Comparison of ENCODE assay signal across 12 cellular contexts in genomic region chr3:15974647-15975046, GRCh38.
DNase-seq lines count a peak whose midpoint lies in the region; ATAC-seq and TF ChIP-seq lines count a peak whose summit lies in the region.
"Had no signal": no experiment of that assay in that cellular context is flagged by ENCODE, and none has a peak within 500 bp of the region (broad histone marks: within the 10 kb centered on the region; RNA-seq: fewer than 3 reads in every experiment).

No MANE protein-coding gene starts in this region.

- DNase-seq in HL-60 (ENCODE audit: low read depth in 1 of 2, low spot score in 1 of 2) = peak in 1 of 2 experiments; percentile 84
- peak; percentile 44 for DNase-seq in SKM-1 (lab: John Stamatoyannopoulos, UW; ENCODE audit: unreplicated experiment)
- peak; percentile 43 for DNase-seq in iPS DF 6.9 (ENCODE audit: low read depth, low spot score)
- no peak for DNase-seq in NCI-H187 (lab: John Stamatoyannopoulos, UW)
- DNase-seq in Right ventricle myocardium inferior (ENCODE audit: missing footprints) = no peak
- no peak for DNase-seq in NCI-H748 treated with DMSO at 0.1 percent for 48 hours (lab: John Stamatoyannopoulos, UW)
- DNase-seq: cortex of kidney; naive thymus-derived CD4-positive, alpha-beta T cell; NCI-H446 treated with DMSO at 0.1 percent for 48 hours had no signal

- WGBS in iPS DF 6.9 (ENCODE audit: insufficient coverage, insufficient read length) = no CpG with 5 or more reads among the region's 6 CpGs

- H3K36me3 ChIP-seq in DOHH2 (ENCODE audit: control insufficient read depth, low read length) (no peaks in the 10 kb centered on the region), iPS DF 6.9 (ENCODE audit: control insufficient read depth, insufficient read depth, low read length) (no peaks in the 10 kb centered on the region)

- H3K4me1 ChIP-seq in DOHH2 (ENCODE audit: control insufficient read depth, low read length) = no peaks in the 10 kb centered on the region
- H3K4me1 ChIP-seq in iPS DF 6.9 (ENCODE audit: control insufficient read depth, insufficient read depth, low read length) = no peaks in the 10 kb centered on the region

- no peaks in the 10 kb centered on the region for H3K27me3 ChIP-seq in DOHH2 (ENCODE audit: control insufficient read depth, low read length)
- H3K27me3 ChIP-seq in HL-60 (ENCODE audit: insufficient read depth, poor library complexity, severe bottlenecking) = no peaks in the 10 kb centered on the region
- no peaks in the 10 kb centered on the region for H3K27me3 ChIP-seq in iPS DF 6.9 (ENCODE audit: control insufficient read depth, insufficient read depth, low read length)

- ATAC-seq in Right ventricle myocardium inferior (no peak), GM18502 (IDR thresholded peaks at IDR 0.05; ENCODE audit: poor library complexity, unreplicated experiment) (no peak)
- ATAC-seq: activated T-helper 17 cell treated with anti-CD3 and anti-CD28 coated beads, Interleukin-2, amount 50 U/mL, for 72 hours; naive thymus-derived CD4-positive, alpha-beta T cell had no signal

- no peak overlapping the region for H3K4me2 ChIP-seq in DOHH2 (ENCODE audit: low read length)

- H3K4me3 ChIP-seq in DOHH2 (ENCODE audit: low read length) = no peak overlapping the region
- no peak overlapping the region for H3K4me3 ChIP-seq in HL-60 (replicated peaks; ENCODE audit: insufficient read depth, low read length)
- H3K4me3 ChIP-seq in iPS DF 6.9 (ENCODE audit: low read length) = no peak overlapping the region

- intact Hi-C loops in Right ventricle myocardium inferior (cut with DNase I) = no loop called here

- H4K20me1 ChIP-seq in DOHH2 (ENCODE audit: control insufficient read depth, insufficient read depth, low read depth, low read length) = no peaks in the 10 kb centered on the region

- H3K9me3 ChIP-seq in DOHH2 (ENCODE audit: control insufficient read depth, insufficient read depth, low read length) (no peaks in the 10 kb centered on the region), iPS DF 6.9 (ENCODE audit: control insufficient read depth, insufficient read depth, low read length) (no peaks in the 10 kb centered on the region)

- no peaks in the 10 kb centered on the region for H3K79me2 ChIP-seq in DOHH2 (ENCODE audit: control insufficient read depth, low read length)

- no peaks in the 10 kb centered on the region for H3K9me2 ChIP-seq in DOHH2 (replicated peaks; ENCODE audit: control insufficient read depth, low read length)

- H3F3A ChIP-seq in DOHH2 (ENCODE audit: control insufficient read depth, insufficient read depth) = no peaks in the 10 kb centered on the region

- H3K27ac ChIP-seq in DOHH2 (ENCODE audit: low read depth, low read length) (no peak overlapping the region), HL-60 (replicated peaks) (peak overlapping the region; percentile 35; the same call in 1 of the 2 replicates), iPS DF 6.9 (ENCODE audit: low read length) (no peak overlapping the region)

- TF ChIP-seq CTCF in DOHH2 (IDR thresholded peaks at IDR 0.05; ENCODE audit: low read depth, low read length, poor library complexity, severe bottlenecking) (peak; percentile 69), HL-60 (IDR thresholded peaks at IDR 0.05; ENCODE audit: insufficient read depth, low read length) (peak; percentile 20)

Comparison
In these comparisons a context has a peak if more than half of its experiments do, and no peak if none do; other contexts are left out.
1. DNase-seq: peak in SKM-1 (single experiment) and iPS DF 6.9 (single experiment); none in NCI-H187 (0 of 2), Right ventricle myocardium inferior (single experiment) and NCI-H748 treated with DMSO at 0.1 percent for 48 hours (single experiment).